In the genomic region with DNA sequence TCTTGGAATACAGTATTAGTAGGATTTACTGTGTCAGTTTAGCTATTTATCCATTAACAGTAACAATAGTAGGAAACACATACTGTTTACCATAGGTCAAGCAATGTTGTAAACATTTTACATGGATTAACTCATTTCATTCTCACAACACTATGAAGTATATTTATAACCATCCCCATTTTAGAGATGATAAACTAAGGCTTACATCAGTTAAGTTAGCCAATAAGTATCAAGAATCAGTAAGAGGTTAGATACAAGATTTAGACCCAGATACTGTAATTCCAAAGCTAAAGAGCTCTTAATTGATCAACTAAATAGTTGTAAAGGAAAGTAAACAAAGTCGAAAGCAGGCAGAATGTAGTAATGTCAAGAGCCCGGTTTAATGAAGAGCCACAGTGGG, we compare ENCODE assay signal across 10 cellular contexts. TPM values are rescaled to one million over a fixed set of nuclear protein-coding genes. Genes with fewer than 3 reads are reported as not detected.
DNase-seq lines count a peak whose midpoint lies in the region; ATAC-seq and TF ChIP-seq lines count a peak whose summit lies in the region.
"Had no signal": no experiment of that assay in that cellular context is flagged by ENCODE, and none has a peak within 500 bp of the region (broad histone marks: within the 10 kb centered on the region; RNA-seq: fewer than 3 reads in every experiment).

No MANE protein-coding gene starts in this region.

- no peak overlapping the region for H3K14ac ChIP-seq in IMR-90 (replicated peaks; ENCODE audit: low read depth, low read length)

- H3K36me3 Mint-ChIP-seq in natural killer cell = no peaks in the 10 kb centered on the region

- ATAC-seq in IMR-90 (ENCODE audit: low read depth) (no peak), natural killer cell (no peak), GM21717 (IDR thresholded peaks at IDR 0.05; ENCODE audit: unreplicated experiment) (no peak), GM18520 (IDR thresholded peaks at IDR 0.05; ENCODE audit: unreplicated experiment) (no peak)

- peak overlapping the region; percentile 95 for H3K4me3 Mint-ChIP-seq in natural killer cell

- no peak overlapping the region for H2BK5ac ChIP-seq in IMR-90 (ENCODE audit: low read depth, low read length, poor library complexity, severe bottlenecking)

- no peak overlapping the region for H3K9ac ChIP-seq in IMR-90 (ENCODE audit: low read depth, low read length)

- H3K36me3 ChIP-seq in BJ (ENCODE audit: control insufficient read depth, insufficient read depth, low read length) (no peaks in the 10 kb centered on the region), IMR-90 (ENCODE audit: control insufficient read depth, insufficient read depth, low read length) (no peaks in the 10 kb centered on the region; the same call in 1 of the 2 replicates)

- H3K27me3 ChIP-seq in BJ (ENCODE audit: control insufficient read depth, insufficient read depth, low read length) = no peaks in the 10 kb centered on the region
- H3K27me3 ChIP-seq in IMR-90 (ENCODE audit: control insufficient read depth, insufficient read depth, low read length) = no peaks in the 10 kb centered on the region

- H2AK9ac ChIP-seq in IMR-90 (replicated peaks; ENCODE audit: low read depth, low read length, poor library complexity) = no peak overlapping the region

- H3K4ac ChIP-seq in IMR-90 (ENCODE audit: low read depth, low read length) = no peak overlapping the region

- H2AK5ac ChIP-seq in IMR-90 (ENCODE audit: low read depth, low read length) = no peak overlapping the region

- H3K4me1 Mint-ChIP-seq in natural killer cell = peaks cover 40 to 41% of the 10 kb centered on the region in 2 donors

- no peak overlapping the region for H2BK15ac ChIP-seq in IMR-90 (ENCODE audit: low read depth, low read length)

- H3K4me3 ChIP-seq in BJ (ENCODE audit: low read depth, low read length) = peak overlapping the region; percentile 74
- H3K4me3 ChIP-seq in IMR-90 (ENCODE audit: insufficient read depth, low read depth, low read length) = peak overlapping the region; percentile 14; the same call in 1 of the 2 replicates
- H3K4me3 ChIP-seq in coronary artery = peak overlapping the region; percentile 87

- no peak overlapping the region for H2BK20ac ChIP-seq in IMR-90 (ENCODE audit: low read depth, low read length)

- H2BK120ac ChIP-seq in IMR-90 (ENCODE audit: low read depth, low read length) = no peak overlapping the region

- no peak overlapping the region for H4K5ac ChIP-seq in IMR-90 (ENCODE audit: low read depth, low read length)

- in situ Hi-C loops in IMR-90 (cut with MboI; ENCODE audit: low sequenced_read_pairs) = no loop called here

- H3K27ac Mint-ChIP-seq in natural killer cell = peak overlapping the region; percentile 88 to 92

- no peak overlapping the region for H4K91ac ChIP-seq in IMR-90 (ENCODE audit: insufficient read depth, low read depth, low read length)

- no peaks in the 10 kb centered on the region for H3K9me3 Mint-ChIP-seq in natural killer cell

- BruUV-seq in IMR-90 (replicated peaks; lab: Mats Ljungman, UMichigan) = no TSS peak

- H3K27ac ChIP-seq in IMR-90 (ENCODE audit: insufficient read depth, low read length) (no peak overlapping the region), coronary artery (no peak overlapping the region)

- no peak overlapping the region for H3K18ac ChIP-seq in IMR-90 (ENCODE audit: low read depth, low read length)

- POLR2A ChIA-PET in BJ (lab: Charles Lee) = no interaction called here
- POLR2A ChIA-PET in IMR-90 (lab: Charles Lee; ENCODE audit: unreplicated experiment) = no interaction called here

- intact Hi-C loops in IMR-90 (cut with micrococcal nuclease) (no loop called here), natural killer cell (cut with micrococcal nuclease) (no loop called here)

- H3K9me1 ChIP-seq in IMR-90 (ENCODE audit: insufficient read depth, low read length) = no peaks in the 10 kb centered on the region

- H3K9me3 ChIP-seq in IMR-90 (ENCODE audit: control insufficient read depth, insufficient read depth, low read length) = no peaks in the 10 kb centered on the region

- H3K23ac ChIP-seq in IMR-90 (ENCODE audit: low read depth, low read length) = no peak overlapping the region; the same call in 1 of the 2 replicates

- TF ChIP-seq CTCF in BJ (IDR thresholded peaks at IDR 0.05; ENCODE audit: insufficient read depth, low read depth, low read length) (no peak), IMR-90 (conservative IDR thresholded peaks at IDR 0.05; ENCODE audit: low read depth, low read length) (no peak), coronary artery (IDR thresholded peaks at IDR 0.05) (no peak), natural killer cell (IDR thresholded peaks at IDR 0.05) (no peak)

- TF ChIP-seq RAD21 in IMR-90 (IDR thresholded peaks at IDR 0.05; ENCODE audit: low read length) = no peak

- DNase-seq in BJ (ENCODE audit: low read depth) (no peak), IMR-90 (no peak), coronary artery (ENCODE audit: low spot score) (no peak), natural killer cell (no peak), ureter (ENCODE audit: low spot score) (no peak), H4 (ENCODE audit: low spot score) (no peak)
- DNase-seq: activated CD4-positive, CD25-positive, alpha-beta regulatory T cell treated with anti-CD3 and anti-CD28 coated beads, Interleukin-2, amount 50 U/mL, for 72 hours; hippocampal formation had no signal

- H3K4me2 ChIP-seq in IMR-90 (ENCODE audit: low read depth, low read length) = peak overlapping the region; percentile 70

- H3K4me1 ChIP-seq in IMR-90 (ENCODE audit: control insufficient read depth, insufficient read depth, low read length) = no peaks in the 10 kb centered on the region

- no peak overlapping the region for H3K56ac ChIP-seq in IMR-90 (ENCODE audit: extremely low read depth, insufficient read depth, low read length)

- dilution Hi-C loops in IMR-90 (cut with HindIII; ENCODE audit: low sequenced_read_pairs, unreplicated experiment) = no loop called here

- no peak overlapping the region for H2AFZ ChIP-seq in IMR-90 (replicated peaks; ENCODE audit: low read length, poor library complexity)

- peaks cover 0 to 6% of the 10 kb centered on the region in 2 donors for H3K27me3 Mint-ChIP-seq in natural killer cell (ENCODE audit: low read depth in 2 of 2)

- no peaks in the 10 kb centered on the region for H4K20me1 ChIP-seq in IMR-90 (ENCODE audit: insufficient read depth, low read length)

- H3K79me1 ChIP-seq in IMR-90 (ENCODE audit: low read depth in 1 of 2, low read length in 2 of 2) = peaks cover 9 to 13% of the 10 kb centered on the region in 2 experiments

- CTCF ChIA-PET in BJ (lab: Yijun Ruan, JAX) = interaction anchor here (1.0 kb wide), 1 partner anchor 15 kb away, joined by 4 read pairs; no protein-coding TSS in a partner anchor
- CTCF ChIA-PET in IMR-90 (lab: Yijun Ruan, JAX) = interaction anchor here (0.5 to 0.7 kb wide), 3 partner anchors 11 to 1278 kb away, joined by 3 to 5 read pairs (median 4); no protein-coding TSS in a partner anchor

- no peak for TF ChIP-seq POLR2A in IMR-90 (IDR thresholded peaks at IDR 0.05; ENCODE audit: low read depth, low read length)

- no peak overlapping the region for H4K8ac ChIP-seq in IMR-90 (ENCODE audit: low read depth in 2 of 2, low read length in 2 of 2)

- WGBS in IMR-90 (ENCODE audit: extremely low coverage in 2 of 2, insufficient read length in 1 of 2), 2 experiments = no CpG with 5 or more reads among the region's 2 CpGs

TF ChIP-seq in IMR-90, 13 proteins besides CTCF, POLR2A, EP300 and RAD21 (continues in another document):
- TF ChIP-seq, protein P1, sequence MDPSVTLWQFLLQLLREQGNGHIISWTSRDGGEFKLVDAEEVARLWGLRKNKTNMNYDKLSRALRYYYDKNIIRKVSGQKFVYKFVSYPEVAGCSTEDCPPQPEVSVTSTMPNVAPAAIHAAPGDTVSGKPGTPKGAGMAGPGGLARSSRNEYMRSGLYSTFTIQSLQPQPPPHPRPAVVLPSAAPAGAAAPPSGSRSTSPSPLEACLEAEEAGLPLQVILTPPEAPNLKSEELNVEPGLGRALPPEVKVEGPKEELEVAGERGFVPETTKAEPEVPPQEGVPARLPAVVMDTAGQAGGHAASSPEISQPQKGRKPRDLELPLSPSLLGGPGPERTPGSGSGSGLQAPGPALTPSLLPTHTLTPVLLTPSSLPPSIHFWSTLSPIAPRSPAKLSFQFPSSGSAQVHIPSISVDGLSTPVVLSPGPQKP (IDR thresholded peaks at IDR 0.05; ENCODE audit: borderline replicate concordance, low read depth, low read length) = no peak
- TF ChIP-seq, protein P2, sequence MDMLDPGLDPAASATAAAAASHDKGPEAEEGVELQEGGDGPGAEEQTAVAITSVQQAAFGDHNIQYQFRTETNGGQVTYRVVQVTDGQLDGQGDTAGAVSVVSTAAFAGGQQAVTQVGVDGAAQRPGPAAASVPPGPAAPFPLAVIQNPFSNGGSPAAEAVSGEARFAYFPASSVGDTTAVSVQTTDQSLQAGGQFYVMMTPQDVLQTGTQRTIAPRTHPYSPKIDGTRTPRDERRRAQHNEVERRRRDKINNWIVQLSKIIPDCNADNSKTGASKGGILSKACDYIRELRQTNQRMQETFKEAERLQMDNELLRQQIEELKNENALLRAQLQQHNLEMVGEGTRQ (IDR thresholded peaks at IDR 0.05; ENCODE audit: low read depth, low read length) = no peak

RNA-seq across cellular contexts. Expression of a gene that starts 1.1 kb away (rescaled TPM):
- polyA plus RNA-seq in BJ (2011; rRNA removed) (10.5 and 17.4 TPM in 2 replicates), IMR-90 (2012; rRNA removed) (8.3 and 10.0 TPM in 2 replicates)
- polyA minus RNA-seq in BJ (2011; rRNA and poly(A)+ RNA removed) = 4.2 and 5.9 TPM in 2 replicates
- total RNA-seq in IMR-90 (2012; rRNA removed) (24.7 and 25.5 TPM in 2 replicates), natural killer cell (10 to 100 TPM in 2 of 3 donors, 1 to 10 TPM in 1; 9.1 to 16.6 (median 12.4) TPM), ureter (38.8 TPM)
- 2.8 and 5.7 TPM in 2 replicates for polyA plus RNA-seq in IMR-90 (2012; cell fraction: cytosol; rRNA removed)
- 1.2 and 7.2 TPM in 2 replicates for polyA plus RNA-seq in IMR-90 (2012; cell fraction: nucleus; rRNA removed; ENCODE audit: low replicate concordance)
- total RNA-seq in H4 (2014; rRNA removed; shearing (Covaris generic)) = 18.5 and 22.5 TPM in 2 replicates

RNA-seq across cellular contexts. Expression of a gene that starts 36.2 kb away (rescaled TPM):
- polyA plus RNA-seq in BJ (2011; rRNA removed) (0.10 and 0.16 TPM in 2 replicates), IMR-90 (2012; rRNA removed) (0.11 and 0.15 TPM in 2 replicates)
- polyA minus RNA-seq in BJ (2011; rRNA and poly(A)+ RNA removed) = 0.10 and 0.19 TPM in 2 replicates
- total RNA-seq in IMR-90 (2012; rRNA removed) (0.28 and 0.36 TPM in 2 replicates), natural killer cell (not detected), ureter (not detected)
- polyA plus RNA-seq in IMR-90 (2012; cell fraction: cytosol; rRNA removed) = 0.04 and 0.09 TPM in 2 replicates
- 0.09 TPM in 1 of 2 replicates, not detected in the other for polyA plus RNA-seq in IMR-90 (2012; cell fraction: nucleus; rRNA removed; ENCODE audit: low replicate concordance)
- total RNA-seq in H4 (2014; rRNA removed; shearing (Covaris generic)) = 0.64 and 0.88 TPM in 2 replicates

RNA-seq across cellular contexts. Expression of a gene that starts 56.3 kb away (rescaled TPM):
- polyA plus RNA-seq in BJ (2011; rRNA removed) = 10.5 and 24.0 TPM in 2 replicates
- 3.0 and 4.7 TPM in 2 replicates for polyA minus RNA-seq in BJ (2011; rRNA and poly(A)+ RNA removed)
- total RNA-seq in IMR-90 (2012; rRNA removed) = 23.1 and 49.2 TPM in 2 replicates
- 22.2 and 24.4 TPM in 2 replicates for polyA plus RNA-seq in IMR-90 (2012; rRNA removed)
- polyA plus RNA-seq in IMR-90 (2012; cell fraction: cytosol; rRNA removed) = 3.3 and 9.9 TPM in 2 replicates
- 0.58 and 4.6 TPM in 2 replicates for polyA plus RNA-seq in IMR-90 (2012; cell fraction: nucleus; rRNA removed; ENCODE audit: low replicate concordance)
- 10 to 100 TPM; 14.8 to 24.7 (median 21.6) TPM for total RNA-seq in natural killer cell
- 58.1 TPM for total RNA-seq in ureter
- 73.6 and 82.1 TPM in 2 replicates for total RNA-seq in H4 (2014; rRNA removed; shearing (Covaris generic))

Comparison
In these comparisons a context has a peak if more than half of its experiments do, and no peak if none do; other contexts are left out.
1. H3K4me3 ChIP-seq: peak in every context shown above with its lines; median percentile 87 in coronary artery; 74 in BJ; 14 in IMR-90.